14 cellular contexts compared by ENCODE assay signal in genomic region chr2:197992482-197993133, GRCh38.
DNase-seq lines count a peak whose midpoint lies in the region; ATAC-seq lines count a peak whose summit lies in the region.
"Had no signal": no experiment of that assay in that cellular context is flagged by ENCODE, and none has a peak within 500 bp of the region (broad histone marks: within the 10 kb centered on the region; RNA-seq: fewer than 3 reads in every experiment).

No MANE protein-coding gene starts in this region.

- ATAC-seq in GM18519 (IDR thresholded peaks at IDR 0.05; ENCODE audit: low FRiP score, unreplicated experiment) (peak; percentile 81), GM21360 (IDR thresholded peaks at IDR 0.05; ENCODE audit: unreplicated experiment) (peak; percentile 63), HG02885 (IDR thresholded peaks at IDR 0.05; ENCODE audit: poor library complexity, unreplicated experiment) (peak; percentile 82), HG03469 (IDR thresholded peaks at IDR 0.05; ENCODE audit: unreplicated experiment) (peak; percentile 81)

- in situ Hi-C loops in KBM-7 (cut with MboI; ENCODE audit: low pct_unique_long_range_greater_than_20kb, low sequenced_read_pairs): no loop called here

- no peak for DNase-seq in HK-2 (ENCODE audit: unreplicated experiment)
- no peak for DNase-seq in KBM-7
- no peak for DNase-seq in mesenteric fat pad (ENCODE audit: low spot score)
- DNase-seq in MV-4-11 (lab: John Stamatoyannopoulos, UW): no peak
- DNase-seq: activated CD4-positive, alpha-beta T cell treated with anti-CD3 and anti-CD28 coated beads, Interleukin-2, amount 10 ng/mL, durations not matched to agents 7 days and 5 days; activated gamma-delta T cell; BE2C; hippocampal formation; occipital lobe; stimulated activated CD4-positive, alpha-beta T cell treated with anti-CD3 and anti-CD28 coated beads, Interleukin-12 subunit alpha, Interleukin-12 subunit beta, amount 100 ng/mL, for 4 hours had no signal
